ENCODE assay signal across 1 cellular context in the genomic region with DNA sequence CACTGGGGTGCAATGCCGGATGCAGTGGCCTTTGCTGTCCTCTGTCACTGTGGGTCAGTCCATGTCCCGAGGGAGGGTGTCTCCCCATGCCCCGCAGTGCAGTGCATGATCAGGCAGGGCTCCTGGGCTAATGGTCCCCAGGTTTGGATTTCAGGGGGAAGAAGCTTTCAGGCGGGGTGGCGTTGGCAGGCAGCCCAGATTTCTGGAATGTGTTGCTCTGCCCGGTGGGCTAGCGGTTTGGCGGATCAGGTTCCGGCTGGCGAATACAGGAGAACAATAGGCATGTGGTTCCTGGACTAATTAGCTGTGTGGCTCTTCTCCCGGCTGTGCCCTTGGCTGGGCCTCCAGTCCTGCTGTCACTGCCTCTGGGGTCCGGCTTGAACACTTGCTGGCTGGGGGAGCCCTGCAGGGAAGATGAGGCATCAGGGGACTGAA.
TF ChIP-seq lines count a peak whose summit lies in the region.

No MANE protein-coding gene starts in this region.

TF ChIP-seq in H1, 55 proteins besides CTCF, POLR2A, EP300 and RAD21 (continued from another document):
- TF ChIP-seq, protein P1, sequence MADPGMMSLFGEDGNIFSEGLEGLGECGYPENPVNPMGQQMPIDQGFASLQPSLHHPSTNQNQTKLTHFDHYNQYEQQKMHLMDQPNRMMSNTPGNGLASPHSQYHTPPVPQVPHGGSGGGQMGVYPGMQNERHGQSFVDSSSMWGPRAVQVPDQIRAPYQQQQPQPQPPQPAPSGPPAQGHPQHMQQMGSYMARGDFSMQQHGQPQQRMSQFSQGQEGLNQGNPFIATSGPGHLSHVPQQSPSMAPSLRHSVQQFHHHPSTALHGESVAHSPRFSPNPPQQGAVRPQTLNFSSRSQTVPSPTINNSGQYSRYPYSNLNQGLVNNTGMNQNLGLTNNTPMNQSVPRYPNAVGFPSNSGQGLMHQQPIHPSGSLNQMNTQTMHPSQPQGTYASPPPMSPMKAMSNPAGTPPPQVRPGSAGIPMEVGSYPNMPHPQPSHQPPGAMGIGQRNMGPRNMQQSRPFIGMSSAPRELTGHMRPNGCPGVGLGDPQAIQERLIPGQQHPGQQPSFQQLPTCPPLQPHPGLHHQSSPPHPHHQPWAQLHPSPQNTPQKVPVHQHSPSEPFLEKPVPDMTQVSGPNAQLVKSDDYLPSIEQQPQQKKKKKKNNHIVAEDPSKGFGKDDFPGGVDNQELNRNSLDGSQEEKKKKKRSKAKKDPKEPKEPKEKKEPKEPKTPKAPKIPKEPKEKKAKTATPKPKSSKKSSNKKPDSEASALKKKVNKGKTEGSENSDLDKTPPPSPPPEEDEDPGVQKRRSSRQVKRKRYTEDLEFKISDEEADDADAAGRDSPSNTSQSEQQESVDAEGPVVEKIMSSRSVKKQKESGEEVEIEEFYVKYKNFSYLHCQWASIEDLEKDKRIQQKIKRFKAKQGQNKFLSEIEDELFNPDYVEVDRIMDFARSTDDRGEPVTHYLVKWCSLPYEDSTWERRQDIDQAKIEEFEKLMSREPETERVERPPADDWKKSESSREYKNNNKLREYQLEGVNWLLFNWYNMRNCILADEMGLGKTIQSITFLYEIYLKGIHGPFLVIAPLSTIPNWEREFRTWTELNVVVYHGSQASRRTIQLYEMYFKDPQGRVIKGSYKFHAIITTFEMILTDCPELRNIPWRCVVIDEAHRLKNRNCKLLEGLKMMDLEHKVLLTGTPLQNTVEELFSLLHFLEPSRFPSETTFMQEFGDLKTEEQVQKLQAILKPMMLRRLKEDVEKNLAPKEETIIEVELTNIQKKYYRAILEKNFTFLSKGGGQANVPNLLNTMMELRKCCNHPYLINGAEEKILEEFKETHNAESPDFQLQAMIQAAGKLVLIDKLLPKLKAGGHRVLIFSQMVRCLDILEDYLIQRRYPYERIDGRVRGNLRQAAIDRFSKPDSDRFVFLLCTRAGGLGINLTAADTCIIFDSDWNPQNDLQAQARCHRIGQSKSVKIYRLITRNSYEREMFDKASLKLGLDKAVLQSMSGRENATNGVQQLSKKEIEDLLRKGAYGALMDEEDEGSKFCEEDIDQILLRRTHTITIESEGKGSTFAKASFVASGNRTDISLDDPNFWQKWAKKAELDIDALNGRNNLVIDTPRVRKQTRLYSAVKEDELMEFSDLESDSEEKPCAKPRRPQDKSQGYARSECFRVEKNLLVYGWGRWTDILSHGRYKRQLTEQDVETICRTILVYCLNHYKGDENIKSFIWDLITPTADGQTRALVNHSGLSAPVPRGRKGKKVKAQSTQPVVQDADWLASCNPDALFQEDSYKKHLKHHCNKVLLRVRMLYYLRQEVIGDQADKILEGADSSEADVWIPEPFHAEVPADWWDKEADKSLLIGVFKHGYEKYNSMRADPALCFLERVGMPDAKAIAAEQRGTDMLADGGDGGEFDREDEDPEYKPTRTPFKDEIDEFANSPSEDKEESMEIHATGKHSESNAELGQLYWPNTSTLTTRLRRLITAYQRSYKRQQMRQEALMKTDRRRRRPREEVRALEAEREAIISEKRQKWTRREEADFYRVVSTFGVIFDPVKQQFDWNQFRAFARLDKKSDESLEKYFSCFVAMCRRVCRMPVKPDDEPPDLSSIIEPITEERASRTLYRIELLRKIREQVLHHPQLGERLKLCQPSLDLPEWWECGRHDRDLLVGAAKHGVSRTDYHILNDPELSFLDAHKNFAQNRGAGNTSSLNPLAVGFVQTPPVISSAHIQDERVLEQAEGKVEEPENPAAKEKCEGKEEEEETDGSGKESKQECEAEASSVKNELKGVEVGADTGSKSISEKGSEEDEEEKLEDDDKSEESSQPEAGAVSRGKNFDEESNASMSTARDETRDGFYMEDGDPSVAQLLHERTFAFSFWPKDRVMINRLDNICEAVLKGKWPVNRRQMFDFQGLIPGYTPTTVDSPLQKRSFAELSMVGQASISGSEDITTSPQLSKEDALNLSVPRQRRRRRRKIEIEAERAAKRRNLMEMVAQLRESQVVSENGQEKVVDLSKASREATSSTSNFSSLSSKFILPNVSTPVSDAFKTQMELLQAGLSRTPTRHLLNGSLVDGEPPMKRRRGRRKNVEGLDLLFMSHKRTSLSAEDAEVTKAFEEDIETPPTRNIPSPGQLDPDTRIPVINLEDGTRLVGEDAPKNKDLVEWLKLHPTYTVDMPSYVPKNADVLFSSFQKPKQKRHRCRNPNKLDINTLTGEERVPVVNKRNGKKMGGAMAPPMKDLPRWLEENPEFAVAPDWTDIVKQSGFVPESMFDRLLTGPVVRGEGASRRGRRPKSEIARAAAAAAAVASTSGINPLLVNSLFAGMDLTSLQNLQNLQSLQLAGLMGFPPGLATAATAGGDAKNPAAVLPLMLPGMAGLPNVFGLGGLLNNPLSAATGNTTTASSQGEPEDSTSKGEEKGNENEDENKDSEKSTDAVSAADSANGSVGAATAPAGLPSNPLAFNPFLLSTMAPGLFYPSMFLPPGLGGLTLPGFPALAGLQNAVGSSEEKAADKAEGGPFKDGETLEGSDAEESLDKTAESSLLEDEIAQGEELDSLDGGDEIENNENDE (IDR thresholded peaks at IDR 0.05; ENCODE audit: insufficient replicate concordance, low read length): no peak
- TF ChIP-seq TAF1 (IDR thresholded peaks at IDR 0.05; ENCODE audit: low read depth, low read length) (no peak), SP2 (IDR thresholded peaks at IDR 0.05; ENCODE audit: low read length) (no peak), SIRT6 (IDR thresholded peaks at IDR 0.05; ENCODE audit: low read length) (no peak), SP4 (IDR thresholded peaks at IDR 0.05; ENCODE audit: low read length) (no peak), CREB1 (IDR thresholded peaks at IDR 0.05) (no peak), JUN (IDR thresholded peaks at IDR 0.05; ENCODE audit: low read depth, low read length) (no peak), ZNF274 (IDR thresholded peaks at IDR 0.05; ENCODE audit: borderline replicate concordance, extremely low read depth, low read length) (no peak), POLR2AphosphoS5 (IDR thresholded peaks at IDR 0.05; ENCODE audit: low read depth, low read length) (no peak), MAFK (IDR thresholded peaks at IDR 0.05; ENCODE audit: low read depth, low read length) (no peak), SRF (IDR thresholded peaks at IDR 0.05; ENCODE audit: low read depth, low read length) (no peak), HDAC2 (IDR thresholded peaks at IDR 0.05; ENCODE audit: borderline replicate concordance in 1 of 2, low read depth in 2 of 2, low read length in 2 of 2) (no peak), CEBPB (IDR thresholded peaks at IDR 0.05; ENCODE audit: low read depth, low read length) (no peak), PHF8 (conservative IDR thresholded peaks at IDR 0.05; ENCODE audit: low read depth, low read length) (no peak), RNF2 (IDR thresholded peaks at IDR 0.05; ENCODE audit: borderline replicate concordance, low read depth, low read length, missing control alignments, poor library complexity, severe bottlenecking) (no peak), ASH2L (IDR thresholded peaks at IDR 0.05; ENCODE audit: low read length) (no peak), SIX5 (IDR thresholded peaks at IDR 0.05; ENCODE audit: low read depth, low read length) (no peak)
